In genomic region chr12:117367006-117367638, GRCh38 we compare ENCODE assay signal across 8 cellular contexts. TPM values are rescaled to one million over a fixed set of nuclear protein-coding genes. Genes with fewer than 3 reads are reported as not detected.
DNase-seq lines count a peak whose midpoint lies in the region; ATAC-seq and TF ChIP-seq lines count a peak whose summit lies in the region.

No MANE protein-coding gene starts in this region.

- H3K36me3 ChIP-seq in SJSA1 (no peaks in the 10 kb centered on the region), body of pancreas (replicated peaks in 1 of 2; ENCODE audit: insufficient read depth in 1 of 2, low read depth in 2 of 2) (no peaks in the 10 kb centered on the region), smooth muscle cell (ENCODE audit: low read depth) (no peaks in the 10 kb centered on the region)

- H4K20me1 ChIP-seq in smooth muscle cell (ENCODE audit: low read depth) = no peaks in the 10 kb centered on the region

- H3K9me3 ChIP-seq in SJSA1 (replicated peaks) (no peaks in the 10 kb centered on the region), body of pancreas (no peaks in the 10 kb centered on the region), smooth muscle cell (replicated peaks; ENCODE audit: low read depth) (no peaks in the 10 kb centered on the region)

- no peak overlapping the region for H3K4me3 ChIP-seq in SJSA1
- no peak overlapping the region for H3K4me3 ChIP-seq in body of pancreas
- no peak overlapping the region for H3K4me3 ChIP-seq in smooth muscle cell

- H3K27me3 ChIP-seq in SJSA1 (replicated peaks) (peaks cover 24% of the 10 kb centered on the region), body of pancreas (no peaks in the 10 kb centered on the region), smooth muscle cell (ENCODE audit: low read depth) (peaks cover 47% of the 10 kb centered on the region)

- intact Hi-C loops in body of pancreas (cut with DNase I) = loop anchor here (5.0 kb wide), 1 partner anchor 470 kb away; no protein-coding TSS in a partner anchor

- DNase-seq in activated CD4-positive, alpha-beta T cell treated with anti-CD3 and anti-CD28 coated beads for 24 hours (ENCODE audit: low read depth in 2 of 2) = peak; percentile 38 to 45
- no peak for DNase-seq in activated CD4-positive, alpha-beta T cell treated with anti-CD3 and anti-CD28 coated beads for 1 hour
- DNase-seq in NAMALWA (ENCODE audit: low spot score) (peak; percentile 74), SJSA1 (ENCODE audit: low read depth in 1 of 2, low spot score in 2 of 2) (peak; percentile 48 to 68), body of pancreas (peak; percentile 84 to 89 (median 88)), iPS DF 19.7 (ENCODE audit: low read depth, low spot score) (peak; percentile 61), smooth muscle cell (lab: John Stamatoyannopoulos, UW; ENCODE audit: unreplicated experiment) (peak; percentile 37)

- WGBS in body of pancreas, 2 donors = 9 to 19% methylated on average over 12 of the region's 12 CpGs
- 16% methylated on average over 12 of the region's 12 CpGs for WGBS in smooth muscle cell (ENCODE audit: low lambda C conversion rate)

- no peak for TF ChIP-seq POLR2A in body of pancreas (IDR thresholded peaks at IDR 0.05)

- no peaks in the 10 kb centered on the region for H3K79me2 ChIP-seq in smooth muscle cell (ENCODE audit: low read depth)

- H3K9ac ChIP-seq in smooth muscle cell (ENCODE audit: low read depth) = no peak overlapping the region

- H3K27ac ChIP-seq in SJSA1 (no peak overlapping the region), body of pancreas (no peak overlapping the region), smooth muscle cell (ENCODE audit: low read depth) (no peak overlapping the region)

- no peak overlapping the region for H2AFZ ChIP-seq in smooth muscle cell (ENCODE audit: low read depth)

- H3K4me1 ChIP-seq in SJSA1 (replicated peaks) (no peaks in the 10 kb centered on the region), body of pancreas (no peaks in the 10 kb centered on the region), smooth muscle cell (ENCODE audit: low read depth) (no peaks in the 10 kb centered on the region)

- ATAC-seq in body of pancreas (peak; percentile 80), GM21515 (IDR thresholded peaks at IDR 0.05; ENCODE audit: unreplicated experiment) (no peak)

- H3F3A ChIP-seq in smooth muscle cell (ENCODE audit: low read depth) = no peaks in the 10 kb centered on the region

- TF ChIP-seq CTCF in body of pancreas (IDR thresholded peaks at IDR 0.05) (peak; percentile 84 to 92 (median 87)), smooth muscle cell (IDR thresholded peaks at IDR 0.05; ENCODE audit: borderline replicate concordance, insufficient read depth, poor library complexity, severe bottlenecking) (peak; percentile 92)

- H3K4me2 ChIP-seq in smooth muscle cell = no peak overlapping the region

RNA-seq across cellular contexts. Expression of gene NOS1, which starts 5.7 kb away (rescaled TPM):
- not detected in 2 replicates for total RNA-seq in SJSA1 (2014; rRNA removed; shearing (Covaris generic))
- total RNA-seq in body of pancreas (10 to 100 TPM in 1 of 2 donors, under 1 TPM in 1; 0.78 to 12.9 TPM), smooth muscle cell (0.09 TPM in 1 of 2 replicates, not detected in the other)
- polyA plus RNA-seq in smooth muscle cell = not detected in 2 replicates
